In the genomic region with DNA sequence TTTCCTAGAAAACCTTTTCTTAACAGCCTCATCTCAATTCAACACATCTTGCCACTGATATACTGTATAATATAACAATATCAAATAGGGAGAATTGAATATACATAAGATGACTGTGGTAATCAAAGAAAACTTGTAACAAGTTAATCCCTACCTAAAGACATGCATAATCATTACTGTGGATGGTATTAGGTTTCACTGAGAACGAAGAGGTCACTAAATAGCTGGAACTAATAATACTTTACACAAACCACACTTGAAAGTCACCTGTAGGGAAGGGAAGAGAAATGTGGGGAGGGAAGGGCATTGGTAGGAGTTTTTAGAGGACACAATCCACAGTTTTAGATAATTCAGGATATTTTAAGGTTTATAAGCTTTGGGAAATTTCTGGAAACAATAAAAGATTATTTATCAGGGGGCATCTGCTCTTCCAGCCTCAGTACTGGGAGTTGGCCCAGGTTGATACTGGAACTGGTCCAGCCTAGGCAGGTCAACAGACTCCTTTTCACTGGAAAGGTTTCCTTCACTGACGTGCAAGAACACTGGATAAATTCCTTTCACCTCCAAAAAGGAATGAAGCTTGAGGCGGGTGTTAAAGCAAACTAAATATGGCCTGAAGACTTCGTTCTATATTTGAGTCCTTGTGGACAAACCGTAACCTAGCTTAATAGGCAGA, we compare ENCODE assay signal across 15 cellular contexts. TPM values are rescaled to one million over a fixed set of nuclear protein-coding genes. Genes with fewer than 3 reads are reported as not detected.
DNase-seq lines count a peak whose midpoint lies in the region; ATAC-seq and TF ChIP-seq lines count a peak whose summit lies in the region.
"Had no signal": no experiment of that assay in that cellular context is flagged by ENCODE, and none has a peak within 500 bp of the region (broad histone marks: within the 10 kb centered on the region; RNA-seq: fewer than 3 reads in every experiment).

No MANE protein-coding gene starts in this region.

- no peak overlapping the region for H3K4me3 Mint-ChIP-seq in WTC11
- H3K4me3 Mint-ChIP-seq in activated naive CD8-positive, alpha-beta T cell treated with anti-CD3 and anti-CD28 coated beads for 36 hours, result no peak overlapping the region
- H3K4me3 Mint-ChIP-seq: CD8-positive, alpha-beta memory T cell had no signal

- no peaks in the 10 kb centered on the region for H3K27me3 Mint-ChIP-seq in WTC11 (ENCODE audit: low read depth)
- H3K27me3 Mint-ChIP-seq in activated naive CD8-positive, alpha-beta T cell treated with anti-CD3 and anti-CD28 coated beads for 36 hours, result peaks cover 4% of the 10 kb centered on the region

- POLR2A ChIA-PET in WTC11 (lab: Charles Lee), result no interaction called here

- CTCF ChIA-PET in WTC11 (lab: Charles Lee), result interaction anchor here (0.6 to 1.2 kb wide), 3 partner anchors 20 to 44 kb away, joined by 3 to 4 read pairs (median 3); a partner anchor contains a TSS

- no peak for TF ChIP-seq CTCF in WTC11 (IDR thresholded peaks at IDR 0.05)

- peak; percentile 19 for DNase-seq in NCI-H2196 treated with DMSO at 0.1 percent for 48 hours (lab: John Stamatoyannopoulos, UW; ENCODE audit: unreplicated experiment)
- no peak for DNase-seq in NCI-H2196 (lab: John Stamatoyannopoulos, UW; ENCODE audit: unreplicated experiment)
- peak; percentile 34 for DNase-seq in DMS 273 treated with DMSO at 0.1 percent for 48 hours (lab: John Stamatoyannopoulos, UW)
- no peak for DNase-seq in WTC11 (ENCODE audit: low spot score)
- peak; percentile 70 for DNase-seq in left lobe of liver (ENCODE audit: low spot score)
- no peak for DNase-seq in activated naive CD8-positive, alpha-beta T cell treated with anti-CD3 and anti-CD28 coated beads for 36 hours
- no peak for DNase-seq in NCI-H2171 treated with DMSO at 0.1 percent for 48 hours (lab: John Stamatoyannopoulos, UW)
- DNase-seq: CD8-positive, alpha-beta memory T cell; KBM-7; NCI-H1417 treated with DMSO at 0.1 percent for 48 hours; NCI-H1930; NCI-H226; SW 1271 had no signal

- H3K27ac Mint-ChIP-seq in WTC11, result peak overlapping the region; percentile 75
- H3K27ac Mint-ChIP-seq in activated naive CD8-positive, alpha-beta T cell treated with anti-CD3 and anti-CD28 coated beads for 36 hours, result no peak overlapping the region
- H3K27ac Mint-ChIP-seq: CD8-positive, alpha-beta memory T cell had no signal

- H3K4me1 Mint-ChIP-seq in WTC11, result peaks cover 60% of the 10 kb centered on the region
- peaks cover 14% of the 10 kb centered on the region for H3K4me1 Mint-ChIP-seq in activated naive CD8-positive, alpha-beta T cell treated with anti-CD3 and anti-CD28 coated beads for 36 hours

- ATAC-seq in WTC11 (no peak), left lobe of liver (peak; percentile 67), GM21529 (IDR thresholded peaks at IDR 0.05; ENCODE audit: unreplicated experiment) (no peak)
- ATAC-seq: Panc1 had no signal

- peaks cover 5% of the 10 kb centered on the region for H3K36me3 Mint-ChIP-seq in WTC11
- H3K36me3 Mint-ChIP-seq in activated naive CD8-positive, alpha-beta T cell treated with anti-CD3 and anti-CD28 coated beads for 36 hours, result no peaks in the 10 kb centered on the region
- H3K36me3 Mint-ChIP-seq: CD8-positive, alpha-beta memory T cell had no signal

- no peaks in the 10 kb centered on the region for H3K9me3 Mint-ChIP-seq in WTC11
- no peaks in the 10 kb centered on the region for H3K9me3 Mint-ChIP-seq in activated naive CD8-positive, alpha-beta T cell treated with anti-CD3 and anti-CD28 coated beads for 36 hours

TF ChIP-seq in WTC11, 78 proteins besides CTCF, POLR2A, EP300 and RAD21:
- TF ChIP-seq, protein P1, sequence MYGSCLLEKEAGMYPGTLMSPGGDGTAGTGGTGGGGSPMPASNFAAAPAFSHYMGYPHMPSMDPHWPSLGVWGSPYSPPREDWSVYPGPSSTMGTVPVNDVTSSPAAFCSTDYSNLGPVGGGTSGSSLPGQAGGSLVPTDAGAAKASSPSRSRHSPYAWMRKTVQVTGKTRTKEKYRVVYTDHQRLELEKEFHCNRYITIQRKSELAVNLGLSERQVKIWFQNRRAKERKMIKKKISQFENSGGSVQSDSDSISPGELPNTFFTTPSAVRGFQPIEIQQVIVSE (CRISPR knock-in tag; IDR thresholded peaks at IDR 0.05; ENCODE audit: borderline replicate concordance), result no peak
- TF ChIP-seq SMAD4 (CRISPR knock-in tag; IDR thresholded peaks at IDR 0.05), result no peak

RNA-seq across cellular contexts. Expression of a gene that starts 44.0 kb away (rescaled TPM):
- total RNA-seq in WTC11 (2021), result 56.6 to 60.5 TPM (median 59.1 TPM) in 3 replicates
- total RNA-seq in left lobe of liver, result 18.1 TPM
- 1 to 10 TPM in 1 of 2 experiments, under 1 TPM in 1; 0.78 to 1.0 TPM for total RNA-seq in activated naive CD8-positive, alpha-beta T cell treated with anti-CD3 and anti-CD28 coated beads for 36 hours

Comparison
In these comparisons a context has a peak if more than half of its experiments do, and no peak if none do; other contexts are left out.
1. DNase-seq: peak in NCI-H2196 treated with DMSO at 0.1 percent for 48 hours (single experiment), DMS 273 treated with DMSO at 0.1 percent for 48 hours (single experiment) and left lobe of liver (single experiment); none in NCI-H2196 (single experiment), WTC11 (single experiment), activated naive CD8-positive, alpha-beta T cell treated with anti-CD3 and anti-CD28 coated beads for 36 hours (single experiment) and NCI-H2171 treated with DMSO at 0.1 percent for 48 hours (single experiment).